In the genomic region with DNA sequence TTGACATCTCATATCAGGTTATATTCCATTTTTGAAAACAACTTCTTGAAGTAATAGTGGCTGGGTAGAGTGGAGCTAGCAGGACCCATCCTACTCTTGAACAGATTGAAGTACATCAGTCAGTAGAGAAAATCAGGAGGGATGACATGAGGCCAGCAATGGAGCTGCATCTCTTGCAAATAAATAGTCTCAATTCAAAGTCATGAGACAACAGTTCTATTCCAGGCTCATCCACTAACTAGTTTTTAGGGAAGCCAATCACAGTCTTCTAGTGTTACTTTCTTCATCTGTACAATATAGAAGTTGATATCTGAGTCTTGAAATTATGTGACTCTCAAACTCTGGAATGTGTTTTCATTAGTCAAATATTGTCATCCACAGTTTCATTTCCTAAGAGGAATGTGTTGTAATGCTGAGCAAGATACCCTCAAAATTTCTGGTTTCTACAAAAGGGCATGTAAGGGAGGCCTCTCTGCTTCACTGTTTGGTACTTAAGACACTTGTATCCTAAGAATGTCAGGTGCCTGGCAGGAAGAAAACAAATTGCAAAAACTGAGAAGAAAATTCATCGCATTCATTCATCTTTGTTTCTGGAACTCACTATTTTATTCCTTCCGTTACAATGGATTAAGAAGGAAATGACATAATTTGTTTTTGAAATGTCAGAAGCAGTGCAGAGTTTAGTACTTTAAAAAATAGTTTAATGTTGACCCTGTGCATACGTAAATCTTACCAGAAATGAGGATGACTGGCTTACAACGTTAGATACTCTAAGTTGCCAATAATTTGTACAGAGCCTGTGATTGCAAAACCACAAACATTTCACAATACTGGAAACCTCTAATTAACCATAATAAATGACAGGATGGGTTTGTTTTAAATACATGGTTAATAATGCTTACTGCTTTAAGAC, we compare ENCODE assay signal across 9 cellular contexts.
A peak's percentile ranks its signal among the peaks of the same experiment; 100 is the strongest.
DNase-seq lines count a peak whose midpoint lies in the region; ATAC-seq, FAIRE-seq and TF ChIP-seq lines count a peak whose summit lies in the region.
"Had no signal": no experiment of that assay in that cellular context is flagged by ENCODE, and none has a peak within 500 bp of the region (broad histone marks: within the 10 kb centered on the region; RNA-seq: fewer than 3 reads in every experiment).

No MANE protein-coding gene starts in this region.

- ATAC-seq in activated CD8-positive, alpha-beta memory T cell treated with anti-CD3 and anti-CD28 coated beads, Interleukin-2, amount 10 ng/mL, durations not matched to agents 7 days and 5 days = no peak

- H3K4me1 Mint-ChIP-seq in type B pancreatic cell (ENCODE audit: unreplicated experiment) = peaks cover 35% of the 10 kb centered on the region
- no peaks in the 10 kb centered on the region for H3K4me1 Mint-ChIP-seq in activated CD8-positive, alpha-beta memory T cell treated with anti-CD3 and anti-CD28 coated beads, Interleukin-2, amount 10 ng/mL, durations not matched to agents 7 days and 5 days
- H3K4me1 Mint-ChIP-seq in activated CD4-positive, alpha-beta memory T cell treated with anti-CD3 and anti-CD28 coated beads for 36 hours (ENCODE audit: low read depth) = no peaks in the 10 kb centered on the region
- H3K4me1 Mint-ChIP-seq: activated naive CD4-positive, alpha-beta T cell treated with anti-CD3 and anti-CD28 coated beads, Interleukin-2, amount 10 ng/mL, durations not matched to agents 7 days and 5 days had no signal

- H3K36me3 Mint-ChIP-seq in type B pancreatic cell = no peaks in the 10 kb centered on the region
- no peaks in the 10 kb centered on the region for H3K36me3 Mint-ChIP-seq in activated CD8-positive, alpha-beta memory T cell treated with anti-CD3 and anti-CD28 coated beads, Interleukin-2, amount 10 ng/mL, durations not matched to agents 7 days and 5 days
- no peaks in the 10 kb centered on the region for H3K36me3 Mint-ChIP-seq in activated CD4-positive, alpha-beta memory T cell treated with anti-CD3 and anti-CD28 coated beads for 36 hours
- H3K36me3 Mint-ChIP-seq: activated naive CD4-positive, alpha-beta T cell treated with anti-CD3 and anti-CD28 coated beads, Interleukin-2, amount 10 ng/mL, durations not matched to agents 7 days and 5 days had no signal

- peak; percentile 33 for FAIRE-seq in endometrium (lab: Jason Lieb, UNC)

- intact Hi-C loops in activated CD4-positive, alpha-beta memory T cell treated with anti-CD3 and anti-CD28 coated beads for 36 hours (cut with micrococcal nuclease) = no loop called here

- peaks cover 2% of the 10 kb centered on the region for H3K27me3 Mint-ChIP-seq in type B pancreatic cell
- H3K27me3 Mint-ChIP-seq in activated CD8-positive, alpha-beta memory T cell treated with anti-CD3 and anti-CD28 coated beads, Interleukin-2, amount 10 ng/mL, durations not matched to agents 7 days and 5 days = no peaks in the 10 kb centered on the region
- no peaks in the 10 kb centered on the region for H3K27me3 Mint-ChIP-seq in activated CD4-positive, alpha-beta memory T cell treated with anti-CD3 and anti-CD28 coated beads for 36 hours
- H3K27me3 Mint-ChIP-seq: activated naive CD4-positive, alpha-beta T cell treated with anti-CD3 and anti-CD28 coated beads, Interleukin-2, amount 10 ng/mL, durations not matched to agents 7 days and 5 days had no signal

- H3K9me3 Mint-ChIP-seq in type B pancreatic cell = no peaks in the 10 kb centered on the region
- H3K9me3 Mint-ChIP-seq in activated CD8-positive, alpha-beta memory T cell treated with anti-CD3 and anti-CD28 coated beads, Interleukin-2, amount 10 ng/mL, durations not matched to agents 7 days and 5 days (ENCODE audit: low read depth) = no peaks in the 10 kb centered on the region
- H3K9me3 Mint-ChIP-seq in activated CD4-positive, alpha-beta memory T cell treated with anti-CD3 and anti-CD28 coated beads for 36 hours = no peaks in the 10 kb centered on the region
- H3K9me3 Mint-ChIP-seq: activated naive CD4-positive, alpha-beta T cell treated with anti-CD3 and anti-CD28 coated beads, Interleukin-2, amount 10 ng/mL, durations not matched to agents 7 days and 5 days had no signal

- CTCF ChIA-PET in activated CD8-positive, alpha-beta memory T cell treated with anti-CD3 and anti-CD28 coated beads, Interleukin-2, amount 10 ng/mL, durations not matched to agents 7 days and 5 days (lab: Charles Lee) = no interaction called here
- CTCF ChIA-PET in activated CD4-positive, alpha-beta memory T cell treated with anti-CD3 and anti-CD28 coated beads for 36 hours (lab: Charles Lee) = no interaction called here

- H3K27ac Mint-ChIP-seq in type B pancreatic cell = peak overlapping the region; percentile 8
- no peak overlapping the region for H3K27ac Mint-ChIP-seq in activated CD8-positive, alpha-beta memory T cell treated with anti-CD3 and anti-CD28 coated beads, Interleukin-2, amount 10 ng/mL, durations not matched to agents 7 days and 5 days
- no peak overlapping the region for H3K27ac Mint-ChIP-seq in activated CD4-positive, alpha-beta memory T cell treated with anti-CD3 and anti-CD28 coated beads for 36 hours
- H3K27ac Mint-ChIP-seq: activated naive CD4-positive, alpha-beta T cell treated with anti-CD3 and anti-CD28 coated beads, Interleukin-2, amount 10 ng/mL, durations not matched to agents 7 days and 5 days had no signal

- POLR2A ChIA-PET in activated CD4-positive, alpha-beta memory T cell treated with anti-CD3 and anti-CD28 coated beads for 36 hours (lab: Charles Lee) = no interaction called here

- DNase-seq in NOMO-1 treated with DMSO at 0.1 percent for 48 hours (lab: John Stamatoyannopoulos, UW; ENCODE audit: unreplicated experiment) = peak; percentile 80
- DNase-seq in lung microvascular endothelial cell (ENCODE audit: low read depth in 2 of 2) = peak; percentile 49 to 86
- no peak for DNase-seq in type B pancreatic cell (ENCODE audit: extremely low spot score, unreplicated experiment)
- no peak for DNase-seq in mucosa of gallbladder (ENCODE audit: low spot score)
- no peak for DNase-seq in foreskin melanocyte
- DNase-seq in activated CD8-positive, alpha-beta memory T cell treated with anti-CD3 and anti-CD28 coated beads, Interleukin-2, amount 10 ng/mL, durations not matched to agents 7 days and 5 days = no peak
- no peak for DNase-seq in activated CD4-positive, alpha-beta memory T cell treated with anti-CD3 and anti-CD28 coated beads for 36 hours
- DNase-seq: activated naive CD4-positive, alpha-beta T cell treated with anti-CD3 and anti-CD28 coated beads, Interleukin-2, amount 10 ng/mL, durations not matched to agents 7 days and 5 days had no signal

- H3K4me3 Mint-ChIP-seq in type B pancreatic cell = no peak overlapping the region
- H3K4me3 Mint-ChIP-seq in activated CD8-positive, alpha-beta memory T cell treated with anti-CD3 and anti-CD28 coated beads, Interleukin-2, amount 10 ng/mL, durations not matched to agents 7 days and 5 days = no peak overlapping the region
- H3K4me3 Mint-ChIP-seq in activated CD4-positive, alpha-beta memory T cell treated with anti-CD3 and anti-CD28 coated beads for 36 hours = no peak overlapping the region
- H3K4me3 Mint-ChIP-seq: activated naive CD4-positive, alpha-beta T cell treated with anti-CD3 and anti-CD28 coated beads, Interleukin-2, amount 10 ng/mL, durations not matched to agents 7 days and 5 days had no signal

- no peak for TF ChIP-seq CTCF in type B pancreatic cell (conservative IDR thresholded peaks at IDR 0.05)

Comparison
In these comparisons a context has a peak if more than half of its experiments do, and no peak if none do; other contexts are left out.
1. DNase-seq: peak in NOMO-1 treated with DMSO at 0.1 percent for 48 hours (single experiment) and lung microvascular endothelial cell (2 of 2); none in type B pancreatic cell (single experiment), mucosa of gallbladder (single experiment), foreskin melanocyte (single experiment), activated CD8-positive, alpha-beta memory T cell treated with anti-CD3 and anti-CD28 coated beads, Interleukin-2, amount 10 ng/mL, durations not matched to agents 7 days and 5 days (single experiment) and activated CD4-positive, alpha-beta memory T cell treated with anti-CD3 and anti-CD28 coated beads for 36 hours (single experiment).